ENCODE assay signal across 24 cellular contexts in genomic region chr6:100730001-100730400, GRCh38.
"Had no signal": no experiment of that assay in that cellular context is flagged by ENCODE, and none has a peak within 500 bp of the region (broad histone marks: within the 10 kb centered on the region; RNA-seq: fewer than 3 reads in every experiment).

No MANE protein-coding gene starts in this region.

- H3K4me1 ChIP-seq: colonic mucosa, esophagus squamous epithelium had no signal

- H3K27me3 Mint-ChIP-seq: dendritic cell treated with granulocyte-macrophage colony-stimulating factor and Interleukin-4, amounts not matched to agents 40 ng/mL and 50 ng/mL, for 4 days; effector memory CD8-positive, alpha-beta T cell had no signal

- H3K9me3 ChIP-seq: colonic mucosa, esophagus squamous epithelium, gastrocnemius medialis, heart right ventricle, left lung, lower lobe of right lung had no signal

- H3K4me3 Mint-ChIP-seq: dendritic cell treated with granulocyte-macrophage colony-stimulating factor and Interleukin-4, amounts not matched to agents 40 ng/mL and 50 ng/mL, for 4 days; effector memory CD8-positive, alpha-beta T cell; endodermal cell had no signal

- H3K27ac ChIP-seq: colonic mucosa, epithelial cell of prostate, esophagus squamous epithelium, gastrocnemius medialis, heart right ventricle, left lung, lower lobe of right lung had no signal

- H3K9me3 Mint-ChIP-seq: dendritic cell treated with granulocyte-macrophage colony-stimulating factor and Interleukin-4, amounts not matched to agents 40 ng/mL and 50 ng/mL, for 4 days; effector memory CD8-positive, alpha-beta T cell; endodermal cell had no signal

- H3K36me3 ChIP-seq: colonic mucosa, gastrocnemius medialis, left lung, lower lobe of right lung had no signal

- H3K4me3 ChIP-seq: colonic mucosa, esophagus squamous epithelium, gastrocnemius medialis, heart right ventricle, left lung, lower lobe of right lung had no signal

- H3K27ac Mint-ChIP-seq: dendritic cell treated with granulocyte-macrophage colony-stimulating factor and Interleukin-4, amounts not matched to agents 40 ng/mL and 50 ng/mL, for 4 days; effector memory CD8-positive, alpha-beta T cell; endodermal cell had no signal

- DNase-seq: colonic mucosa; cortex of kidney; effector CD8-positive, alpha-beta T cell; effector memory CD8-positive, alpha-beta T cell; endodermal cell; erythroblast; esophagus squamous epithelium; foreskin fibroblast; foreskin melanocyte; gastrocnemius medialis; glutamatergic neuron; head of caudate nucleus; heart right ventricle; hippocampal formation; kidney; kidney glomerular epithelial cell; left colon; left ventricle myocardium superior; lower lobe of right lung; mesenchymal stem cell; midbrain had no signal

- H3K4me1 Mint-ChIP-seq: endodermal cell had no signal

- H3K27me3 ChIP-seq: colonic mucosa, esophagus squamous epithelium, gastrocnemius medialis, heart right ventricle, left lung had no signal
